Comparison of ENCODE assay signal across 8 cellular contexts in the genomic region with DNA sequence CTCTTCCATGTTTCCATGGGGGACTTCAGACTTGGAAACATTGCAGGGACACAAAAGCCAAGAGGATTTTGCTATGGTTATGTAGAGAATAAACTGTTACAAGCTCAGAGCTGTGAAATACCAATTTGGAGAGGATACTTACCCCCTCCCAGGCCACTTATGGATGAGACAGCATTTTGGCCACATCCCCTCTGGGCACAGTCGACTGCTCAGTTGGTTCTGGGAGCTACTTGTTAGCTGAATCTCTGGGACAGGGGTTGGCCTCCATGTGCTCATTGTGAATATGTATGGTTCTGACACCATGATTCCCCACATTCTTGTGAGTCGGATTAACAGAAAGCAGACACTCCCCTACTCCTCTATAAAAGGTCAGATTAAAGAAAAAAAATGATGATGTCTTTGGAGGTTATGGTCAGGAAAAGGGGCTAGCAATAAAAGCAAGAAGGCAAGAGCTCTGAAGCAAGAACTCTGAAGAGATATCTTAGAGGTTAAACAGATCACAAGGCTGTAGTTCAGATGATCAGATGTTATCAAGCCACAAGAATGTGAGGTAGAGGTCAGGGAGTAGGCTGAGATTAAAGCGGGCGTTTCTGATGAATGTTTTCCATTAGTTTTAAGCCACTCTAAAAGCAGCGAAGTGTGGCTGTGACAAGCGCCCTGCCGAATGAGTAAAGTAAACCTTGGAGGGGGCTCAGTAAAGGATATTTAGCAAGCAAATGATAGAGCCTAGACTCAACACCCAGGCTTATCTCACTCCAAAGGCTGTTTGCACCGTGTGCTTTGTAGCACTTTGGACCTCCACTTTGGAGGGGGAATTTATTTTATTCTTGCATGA. TPM values are rescaled to one million over a fixed set of nuclear protein-coding genes. Genes with fewer than 3 reads are reported as not detected.
A peak's percentile ranks its signal among the peaks of the same experiment; 100 is the strongest.
DNase-seq lines count a peak whose midpoint lies in the region; ATAC-seq and TF ChIP-seq lines count a peak whose summit lies in the region.

No MANE protein-coding gene starts in this region.

- POLR2A ChIA-PET in A673 (lab: Charles Lee; ENCODE audit: low non-redundant PET): no interaction called here
- POLR2A ChIA-PET in activated naive CD8-positive, alpha-beta T cell treated with anti-CD3 and anti-CD28 coated beads, Interleukin-2, amount 10 ng/mL, durations not matched to agents 7 days and 5 days (lab: Charles Lee): interaction anchor here (1.5 kb wide), 1 partner anchor 17 kb away, joined by 4 read pairs; a partner anchor contains a TSS

- no peaks in the 10 kb centered on the region for H3K9me3 Mint-ChIP-seq in activated naive CD8-positive, alpha-beta T cell treated with anti-CD3 and anti-CD28 coated beads, Interleukin-2, amount 10 ng/mL, durations not matched to agents 7 days and 5 days

- H3K4me1 Mint-ChIP-seq in activated naive CD8-positive, alpha-beta T cell treated with anti-CD3 and anti-CD28 coated beads, Interleukin-2, amount 10 ng/mL, durations not matched to agents 7 days and 5 days: peaks cover 56% of the 10 kb centered on the region

- H3K9me3 ChIP-seq in A673 (ENCODE audit: low read depth, low read length, poor library complexity, severe bottlenecking): no peaks in the 10 kb centered on the region
- no peaks in the 10 kb centered on the region for H3K9me3 ChIP-seq in mucosa of descending colon

- peak; percentile 46 for DNase-seq in A673 (ENCODE audit: low spot score)
- DNase-seq in HuH-7 (ENCODE audit: low spot score): peak; percentile 9
- no peak for DNase-seq in activated naive CD8-positive, alpha-beta T cell treated with anti-CD3 and anti-CD28 coated beads, Interleukin-2, amount 10 ng/mL, durations not matched to agents 7 days and 5 days
- DNase-seq in mucosa of descending colon: peak in 1 of 3 donors; percentile 53
- DNase-seq in omental fat pad (ENCODE audit: low spot score): no peak
- no peak for DNase-seq in DMS114 treated with DMSO at 0.1 percent for 48 hours (lab: John Stamatoyannopoulos, UW; ENCODE audit: unreplicated experiment)
- DNase-seq in NCI-H748 treated with DMSO at 0.1 percent for 48 hours (lab: John Stamatoyannopoulos, UW): no peak

- no peaks in the 10 kb centered on the region for H3K27me3 Mint-ChIP-seq in activated naive CD8-positive, alpha-beta T cell treated with anti-CD3 and anti-CD28 coated beads, Interleukin-2, amount 10 ng/mL, durations not matched to agents 7 days and 5 days

- intact Hi-C loops in A673 (cut with micrococcal nuclease; ENCODE audit: unreplicated experiment): no loop called here
- intact Hi-C loops in mucosa of descending colon (cut with DNase I, micrococcal nuclease): no loop called here

- peak; percentile 49 for ATAC-seq in activated naive CD8-positive, alpha-beta T cell treated with anti-CD3 and anti-CD28 coated beads, Interleukin-2, amount 10 ng/mL, durations not matched to agents 7 days and 5 days (ENCODE audit: low read depth)
- ATAC-seq in mucosa of descending colon: peak; percentile 61
- no peak for ATAC-seq in HG02884 (IDR thresholded peaks at IDR 0.05; ENCODE audit: unreplicated experiment)
- no peak for ATAC-seq in omental fat pad (ENCODE audit: low FRiP score)

- peak overlapping the region; percentile 38 for H3K27ac ChIP-seq in A673 (ENCODE audit: low read depth, low read length, poor library complexity, severe bottlenecking)

- H3K4me1 ChIP-seq in A673 (ENCODE audit: insufficient read depth, low read length, poor library complexity, severe bottlenecking) (peaks cover 66% of the 10 kb centered on the region), mucosa of descending colon (ENCODE audit: low read depth) (peaks cover 48% of the 10 kb centered on the region)

- TF ChIP-seq CTCF in A673 (conservative IDR thresholded peaks at IDR 0.05; ENCODE audit: low read depth, low read length) (no peak), mucosa of descending colon (IDR thresholded peaks at IDR 0.05) (no peak), omental fat pad (IDR thresholded peaks at IDR 0.05) (no peak)

- peaks cover 51% of the 10 kb centered on the region for H3K36me3 Mint-ChIP-seq in activated naive CD8-positive, alpha-beta T cell treated with anti-CD3 and anti-CD28 coated beads, Interleukin-2, amount 10 ng/mL, durations not matched to agents 7 days and 5 days

- H3K4me3 ChIP-seq in A673 (ENCODE audit: low read depth, low read length, poor library complexity, severe bottlenecking) (no peak overlapping the region), mucosa of descending colon (no peak overlapping the region)

- BruUV-seq in A673 (replicated peaks; lab: Mats Ljungman, UMichigan): no TSS peak

- H3K27me3 ChIP-seq in A673 (replicated peaks; ENCODE audit: insufficient read depth, low read depth, low read length, poor library complexity): no peaks in the 10 kb centered on the region

- CTCF ChIA-PET in A673 (lab: Charles Lee): no interaction called here

- peak overlapping the region; percentile 55 for H3K27ac Mint-ChIP-seq in activated naive CD8-positive, alpha-beta T cell treated with anti-CD3 and anti-CD28 coated beads, Interleukin-2, amount 10 ng/mL, durations not matched to agents 7 days and 5 days

- peak overlapping the region; percentile 39 for H3K4me3 Mint-ChIP-seq in activated naive CD8-positive, alpha-beta T cell treated with anti-CD3 and anti-CD28 coated beads, Interleukin-2, amount 10 ng/mL, durations not matched to agents 7 days and 5 days

- peaks cover 23% of the 10 kb centered on the region for H3K36me3 ChIP-seq in A673 (ENCODE audit: insufficient read depth, low read length, poor library complexity, severe bottlenecking)
- H3K36me3 ChIP-seq in mucosa of descending colon (ENCODE audit: low read depth): no peaks in the 10 kb centered on the region

RNA-seq across cellular contexts. Expression of a gene that starts 17.2 kb away (rescaled TPM):
- 61.2 and 71.8 TPM in 2 replicates for total RNA-seq in A673 (2021)
- 10 to 100 TPM; 48.3 to 54.0 TPM for total RNA-seq in activated naive CD8-positive, alpha-beta T cell treated with anti-CD3 and anti-CD28 coated beads, Interleukin-2, amount 10 ng/mL, durations not matched to agents 7 days and 5 days
- 10 to 100 TPM; 19.2 to 44.2 (median 20.0) TPM for total RNA-seq in mucosa of descending colon
- 10 to 100 TPM; 14.4 to 25.1 (median 16.2) TPM for total RNA-seq in omental fat pad

RNA-seq across cellular contexts. Expression of a gene that starts 45.6 kb away (rescaled TPM):
- total RNA-seq in A673 (2021) (0.52 TPM in 1 of 2 replicates, not detected in the other), mucosa of descending colon (10 to 100 TPM in 2 of 3 donors, 1 to 10 TPM in 1; 9.0 to 30.6 (median 18.9) TPM), omental fat pad (under 1 TPM in 1 of 4 donors, not detected in 3; 0.63 TPM)
- not detected for total RNA-seq in activated naive CD8-positive, alpha-beta T cell treated with anti-CD3 and anti-CD28 coated beads, Interleukin-2, amount 10 ng/mL, durations not matched to agents 7 days and 5 days

RNA-seq across cellular contexts. Expression of a gene that starts 55.3 kb away (rescaled TPM):
- 52.2 and 78.4 TPM in 2 replicates for total RNA-seq in A673 (2021)
- total RNA-seq in activated naive CD8-positive, alpha-beta T cell treated with anti-CD3 and anti-CD28 coated beads, Interleukin-2, amount 10 ng/mL, durations not matched to agents 7 days and 5 days: 10 to 100 TPM; 11.0 to 13.8 TPM
- total RNA-seq in mucosa of descending colon: 100 to 1,000 TPM in 2 of 3 donors, 10 to 100 TPM in 1; 80.6 to 920 (median 253) TPM
- total RNA-seq in omental fat pad: 100 to 1,000 TPM; 144 to 840 (median 162) TPM

Comparison
In these comparisons a context has a peak if more than half of its experiments do, and no peak if none do; other contexts are left out.
1. DNase-seq: peak in A673 (single experiment) and HuH-7 (single experiment); none in activated naive CD8-positive, alpha-beta T cell treated with anti-CD3 and anti-CD28 coated beads, Interleukin-2, amount 10 ng/mL, durations not matched to agents 7 days and 5 days (single experiment), omental fat pad (single experiment), DMS114 treated with DMSO at 0.1 percent for 48 hours (single experiment) and NCI-H748 treated with DMSO at 0.1 percent for 48 hours (single experiment).
2. ATAC-seq: peak in activated naive CD8-positive, alpha-beta T cell treated with anti-CD3 and anti-CD28 coated beads, Interleukin-2, amount 10 ng/mL, durations not matched to agents 7 days and 5 days (single experiment) and mucosa of descending colon (single experiment); none in HG02884 (single experiment) and omental fat pad (single experiment).